Comparison of ENCODE assay signal across 18 cellular contexts in the genomic region with DNA sequence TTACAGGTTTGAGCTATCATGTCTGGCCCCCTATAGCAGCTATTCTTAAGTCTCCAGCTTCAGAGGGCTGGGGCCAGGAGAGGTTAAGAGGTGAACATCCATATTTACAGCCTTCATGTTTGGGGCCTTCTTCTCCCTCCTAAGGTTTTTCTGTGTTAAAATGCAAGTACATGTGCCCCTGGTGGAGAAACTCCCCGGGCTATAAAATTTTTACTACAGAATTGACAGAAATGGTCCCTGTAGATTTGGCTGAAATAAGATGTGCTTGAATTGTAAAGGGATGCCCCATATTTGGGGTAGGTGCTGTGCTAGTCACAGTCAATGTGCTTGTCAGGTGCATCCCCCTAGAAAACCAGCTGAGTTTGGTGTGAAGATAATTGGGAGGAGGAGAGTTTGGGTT.
A peak's percentile ranks its signal among the peaks of the same experiment; 100 is the strongest.
DNase-seq lines count a peak whose midpoint lies in the region; ATAC-seq and FAIRE-seq lines count a peak whose summit lies in the region.
"Had no signal": no experiment of that assay in that cellular context is flagged by ENCODE, and none has a peak within 500 bp of the region (broad histone marks: within the 10 kb centered on the region; RNA-seq: fewer than 3 reads in every experiment).

No MANE protein-coding gene starts in this region.

- peaks cover 5 to 61% (median 50%) of the 10 kb centered on the region in 4 donors for H3K4me1 Mint-ChIP-seq in CD4-positive, CD25-positive, alpha-beta regulatory T cell
- peaks cover 78% of the 10 kb centered on the region for H3K4me1 Mint-ChIP-seq in activated CD4-positive, alpha-beta memory T cell treated with anti-CD3 and anti-CD28 coated beads for 36 hours (ENCODE audit: low read depth)

- no peaks in the 10 kb centered on the region for H3K9me3 Mint-ChIP-seq in CD4-positive, CD25-positive, alpha-beta regulatory T cell
- no peaks in the 10 kb centered on the region for H3K9me3 Mint-ChIP-seq in activated CD4-positive, alpha-beta memory T cell treated with anti-CD3 and anti-CD28 coated beads for 36 hours

- H3K36me3 Mint-ChIP-seq in CD4-positive, CD25-positive, alpha-beta regulatory T cell = no peaks in the 10 kb centered on the region
- no peaks in the 10 kb centered on the region for H3K36me3 Mint-ChIP-seq in activated CD4-positive, alpha-beta memory T cell treated with anti-CD3 and anti-CD28 coated beads for 36 hours

- peak; percentile 11 for FAIRE-seq in GM19239 (lab: Jason Lieb, UNC)
- FAIRE-seq: colon, frontal cortex had no signal

- peaks cover 46% of the 10 kb centered on the region for H3K4me1 ChIP-seq in CD4-positive, CD25-positive, alpha-beta regulatory T cell (ENCODE audit: control insufficient read depth, insufficient read depth, low read length, poor library complexity, severe bottlenecking)
- H3K4me1 ChIP-seq in mucosa of rectum (ENCODE audit: control insufficient read depth in 2 of 2, insufficient read depth in 2 of 2, low read length in 2 of 2) = peaks cover 4 to 6% of the 10 kb centered on the region in 2 donors
- H3K4me1 ChIP-seq: ascending aorta, suprapubic skin had no signal

- POLR2A ChIA-PET in activated CD4-positive, alpha-beta memory T cell treated with anti-CD3 and anti-CD28 coated beads for 36 hours (lab: Charles Lee) = interaction anchor here (1.0 to 3.2 kb wide), 12 partner anchors 54 to 506 kb away, joined by 3 to 25 read pairs (median 11); partner anchors contain the start of genes DARS1 and MCM6

- peak overlapping the region; percentile 90 to 98 (median 95) for H3K27ac Mint-ChIP-seq in CD4-positive, CD25-positive, alpha-beta regulatory T cell
- peak overlapping the region; percentile 96 for H3K27ac Mint-ChIP-seq in activated CD4-positive, alpha-beta memory T cell treated with anti-CD3 and anti-CD28 coated beads for 36 hours

- peak overlapping the region; percentile 74 for H3K27ac ChIP-seq in CD4-positive, CD25-positive, alpha-beta regulatory T cell (ENCODE audit: insufficient read depth, low read length, poor library complexity, severe bottlenecking)
- peak overlapping the region; percentile 52 to 71 for H3K27ac ChIP-seq in mucosa of rectum (ENCODE audit: low read depth in 2 of 2, low read length in 2 of 2)
- H3K27ac ChIP-seq: ascending aorta, suprapubic skin had no signal

- DNase-seq in CD4-positive, CD25-positive, alpha-beta regulatory T cell = no peak
- DNase-seq in GM19239 (ENCODE audit: insufficient read length, low spot score) = no peak
- DNase-seq in activated CD4-positive, alpha-beta memory T cell treated with anti-CD3 and anti-CD28 coated beads for 36 hours = no peak
- DNase-seq in iPS-NIHi11 (ENCODE audit: low spot score) = no peak
- DNase-seq in NCI-H2081 (lab: John Stamatoyannopoulos, UW) = no peak
- no peak for DNase-seq in NCI-H226
- DNase-seq: DMS79, KG1, left ventricle myocardium superior, NCI-H146, NCI-H446 had no signal

- H3K36me3 ChIP-seq in CD4-positive, CD25-positive, alpha-beta regulatory T cell (ENCODE audit: control insufficient read depth, insufficient read depth, low read length) = no peaks in the 10 kb centered on the region
- no peaks in the 10 kb centered on the region for H3K36me3 ChIP-seq in mucosa of rectum (ENCODE audit: control insufficient read depth in 2 of 2, insufficient read depth in 2 of 2, low read length in 2 of 2)
- H3K36me3 ChIP-seq: ascending aorta, suprapubic skin had no signal

- no peak overlapping the region for H3K9ac ChIP-seq in mucosa of rectum (ENCODE audit: low read depth in 1 of 2, low read length in 2 of 2)

- H3K4me3 Mint-ChIP-seq in CD4-positive, CD25-positive, alpha-beta regulatory T cell = peak overlapping the region in 2 of 4 donors; percentile 65 to 81
- H3K4me3 Mint-ChIP-seq in activated CD4-positive, alpha-beta memory T cell treated with anti-CD3 and anti-CD28 coated beads for 36 hours = peak overlapping the region; percentile 21

- H3K27me3 ChIP-seq in CD4-positive, CD25-positive, alpha-beta regulatory T cell (ENCODE audit: control insufficient read depth, insufficient read depth, low read length) = no peaks in the 10 kb centered on the region
- H3K27me3 ChIP-seq in mucosa of rectum (ENCODE audit: control insufficient read depth in 2 of 2, insufficient read depth in 2 of 2, low read length in 2 of 2) = no peaks in the 10 kb centered on the region
- H3K27me3 ChIP-seq: ascending aorta, suprapubic skin had no signal

- intact Hi-C loops in activated CD4-positive, alpha-beta memory T cell treated with anti-CD3 and anti-CD28 coated beads for 36 hours (cut with micrococcal nuclease) = no loop called here

- no peak overlapping the region for H3K4me3 ChIP-seq in CD4-positive, CD25-positive, alpha-beta regulatory T cell (ENCODE audit: low read depth, low read length)
- H3K4me3 ChIP-seq in mucosa of rectum (ENCODE audit: low read length in 2 of 2) = no peak overlapping the region
- H3K4me3 ChIP-seq: ascending aorta, suprapubic skin had no signal

- CTCF ChIA-PET in activated CD4-positive, alpha-beta memory T cell treated with anti-CD3 and anti-CD28 coated beads for 36 hours (lab: Charles Lee) = interaction anchor here (0.8 to 4.2 kb wide), 10 partner anchors 62 to 584 kb away, joined by 3 to 48 read pairs (median 7); no protein-coding TSS in a partner anchor

- H3K27me3 Mint-ChIP-seq in CD4-positive, CD25-positive, alpha-beta regulatory T cell = no peaks in the 10 kb centered on the region
- no peaks in the 10 kb centered on the region for H3K27me3 Mint-ChIP-seq in activated CD4-positive, alpha-beta memory T cell treated with anti-CD3 and anti-CD28 coated beads for 36 hours

- H3K9me3 ChIP-seq in CD4-positive, CD25-positive, alpha-beta regulatory T cell (ENCODE audit: control insufficient read depth in 2 of 2, low read length in 2 of 2) = no peaks in the 10 kb centered on the region
- no peaks in the 10 kb centered on the region for H3K9me3 ChIP-seq in mucosa of rectum (ENCODE audit: control insufficient read depth in 2 of 2, low read length in 2 of 2)
- H3K9me3 ChIP-seq: ascending aorta, suprapubic skin had no signal

- ATAC-seq in CD4-positive, CD25-positive, alpha-beta regulatory T cell (ENCODE audit: low read depth in 2 of 2) = no peak
- ATAC-seq: Panc1, SK-N-SH treated with all-trans-retinoic acid at 6 μM for 48 hours had no signal
